14 cellular contexts compared by ENCODE assay signal in the genomic region with DNA sequence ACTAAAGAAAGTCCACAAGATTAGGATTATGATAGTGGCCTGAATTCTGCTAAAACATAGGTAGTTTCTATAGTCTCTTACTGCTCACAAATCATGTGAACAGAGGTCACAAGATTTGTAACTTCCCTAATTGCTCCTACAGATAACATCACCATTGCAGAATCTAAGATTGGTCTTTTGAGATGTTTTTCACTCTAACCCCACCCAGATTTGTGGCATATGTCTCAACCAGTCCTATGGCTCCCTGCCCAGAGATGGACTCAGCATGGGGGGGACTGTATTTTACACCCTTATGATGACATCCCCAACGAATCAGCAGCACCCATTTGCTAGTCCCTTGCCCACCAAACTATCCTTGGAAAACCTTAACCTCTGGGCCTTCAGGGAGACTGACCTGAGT.
DNase-seq lines count a peak whose midpoint lies in the region; ATAC-seq and TF ChIP-seq lines count a peak whose summit lies in the region.
"Had no signal": no experiment of that assay in that cellular context is flagged by ENCODE, and none has a peak within 500 bp of the region (broad histone marks: within the 10 kb centered on the region; RNA-seq: fewer than 3 reads in every experiment).

No MANE protein-coding gene starts in this region.

- no peak overlapping the region for H3K14ac ChIP-seq in IMR-90 (replicated peaks; ENCODE audit: low read depth, low read length)
- H3K14ac ChIP-seq in mesenchymal stem cell (ENCODE audit: low read length in 2 of 2) = no peak overlapping the region

- no peak overlapping the region for H3K27ac Mint-ChIP-seq in Calu3 (ENCODE audit: unreplicated experiment)

- no peak for TF ChIP-seq CTCF in Calu3 (IDR thresholded peaks at IDR 0.05; ENCODE audit: unreplicated experiment)
- no peak for TF ChIP-seq CTCF in IMR-90 (conservative IDR thresholded peaks at IDR 0.05; ENCODE audit: low read depth, low read length)
- no peak for TF ChIP-seq CTCF in adrenal gland (IDR thresholded peaks at IDR 0.05)

- H2BK20ac ChIP-seq in IMR-90 (ENCODE audit: low read depth, low read length) = no peak overlapping the region

- H4K91ac ChIP-seq in IMR-90 (ENCODE audit: insufficient read depth, low read depth, low read length) = no peak overlapping the region
- no peak overlapping the region for H4K91ac ChIP-seq in mesenchymal stem cell (ENCODE audit: low read length)

- POLR2A ChIA-PET in IMR-90 (lab: Charles Lee; ENCODE audit: unreplicated experiment) = no interaction called here

- intact Hi-C loops in Calu3 (cut with micrococcal nuclease; ENCODE audit: unreplicated experiment) (no loop called here), IMR-90 (cut with micrococcal nuclease) (no loop called here), adrenal gland (cut with DNase I) (no loop called here)

- H3K27me3 Mint-ChIP-seq in Calu3 (ENCODE audit: unreplicated experiment) = no peaks in the 10 kb centered on the region

- H2AFZ ChIP-seq in IMR-90 (replicated peaks; ENCODE audit: low read length, poor library complexity) (peak overlapping the region; percentile 35), mesenchymal stem cell (ENCODE audit: low read depth, low read length) (no peak overlapping the region)

- H2BK120ac ChIP-seq in IMR-90 (ENCODE audit: low read depth, low read length) (no peak overlapping the region; the same call in 1 of the 2 replicates), mesenchymal stem cell (ENCODE audit: low read depth, low read length) (no peak overlapping the region)

- H2BK15ac ChIP-seq in IMR-90 (ENCODE audit: low read depth, low read length) = no peak overlapping the region
- H2BK15ac ChIP-seq in mesenchymal stem cell (ENCODE audit: low read depth, poor library complexity, severe bottlenecking) = no peak overlapping the region

- peak; percentile 9 for DNase-seq in Calu3
- DNase-seq in IMR-90 = peak; percentile 87
- DNase-seq in adrenal gland = peak in 5 of 7 donors; percentile 16 to 40 (median 27)
- DNase-seq in mesenchymal stem cell = peak; percentile 36
- DNase-seq in activated T-cell treated with anti-CD3 and anti-CD28 coated beads for 4 hours = no peak
- no peak for DNase-seq in activated naive CD4-positive, alpha-beta T cell treated with anti-CD3 and anti-CD28 coated beads, Interleukin-2, amount 50 U/mL, for 16 hours
- DNase-seq: KG1; NCI-H2107; Peyer's patch; posterior cingulate gyrus; stimulated activated CD4-positive, alpha-beta T cell treated with anti-CD3 and anti-CD28 coated beads, Interleukin-4, amount 100 ng/mL, for 24 hours had no signal

- H3K9ac ChIP-seq in IMR-90 (ENCODE audit: low read depth, low read length) = no peak overlapping the region
- H3K9ac ChIP-seq in mesenchymal stem cell (ENCODE audit: low read length) = peak overlapping the region; percentile 68

- no peak overlapping the region for H4K8ac ChIP-seq in IMR-90 (ENCODE audit: low read depth in 2 of 2, low read length in 2 of 2)
- no peak overlapping the region for H4K8ac ChIP-seq in mesenchymal stem cell (ENCODE audit: low read length)

- H3K36me3 Mint-ChIP-seq in Calu3 (ENCODE audit: insufficient read depth, unreplicated experiment) = no peaks in the 10 kb centered on the region

- dilution Hi-C loops in IMR-90 (cut with HindIII; ENCODE audit: low sequenced_read_pairs, unreplicated experiment) = no loop called here

- H3K9me1 ChIP-seq in IMR-90 (ENCODE audit: insufficient read depth, low read length) = no peaks in the 10 kb centered on the region

- WGBS in IMR-90 (ENCODE audit: extremely low coverage in 2 of 2, insufficient read length in 1 of 2), 2 experiments = no CpG with 5 or more reads among the region's 1 CpG
- WGBS in adrenal gland, 4 donors = 0 to 40% (median 16%) methylated on average over 1 of the region's 1 CpG
- 0% methylated on average over 1 of the region's 1 CpG for WGBS in mesenchymal stem cell

- in situ Hi-C loops in IMR-90 (cut with MboI; ENCODE audit: low sequenced_read_pairs) = loop anchor here (10.0 kb wide), 1 partner anchor 342 kb away; no protein-coding TSS in a partner anchor

- TF ChIP-seq POLR2A in IMR-90 (IDR thresholded peaks at IDR 0.05; ENCODE audit: low read depth, low read length) = no peak
- TF ChIP-seq POLR2A in adrenal gland (IDR thresholded peaks at IDR 0.05) = no peak

- H3K9me3 ChIP-seq in IMR-90 (ENCODE audit: control insufficient read depth, insufficient read depth, low read length) (no peaks in the 10 kb centered on the region), adrenal gland (replicated peaks in 1 of 3) (no peaks in the 10 kb centered on the region), mesenchymal stem cell (ENCODE audit: control insufficient read depth, low read length) (no peaks in the 10 kb centered on the region)
- H3K9me3 ChIP-seq: Peyer's patch had no signal

- H3K27me3 ChIP-seq in IMR-90 (ENCODE audit: control insufficient read depth, insufficient read depth, low read length) (no peaks in the 10 kb centered on the region), adrenal gland (no peaks in the 10 kb centered on the region), mesenchymal stem cell (ENCODE audit: control insufficient read depth in 1 of 2, insufficient read depth in 1 of 2, low read length in 2 of 2) (no peaks in the 10 kb centered on the region)
- H3K27me3 ChIP-seq: Peyer's patch had no signal

- TF ChIP-seq RAD21 in IMR-90 (IDR thresholded peaks at IDR 0.05; ENCODE audit: low read length) = no peak

- H3K4me1 Mint-ChIP-seq in Calu3 (ENCODE audit: low read depth, unreplicated experiment) = peaks cover 22% of the 10 kb centered on the region

- no peaks in the 10 kb centered on the region for H4K20me1 ChIP-seq in IMR-90 (ENCODE audit: insufficient read depth, low read length)

- no peak overlapping the region for H3K27ac ChIP-seq in IMR-90 (ENCODE audit: insufficient read depth, low read length)
- H3K27ac ChIP-seq in adrenal gland = no peak overlapping the region
- no peak overlapping the region for H3K27ac ChIP-seq in mesenchymal stem cell (ENCODE audit: low read length, poor library complexity, severe bottlenecking)
- H3K27ac ChIP-seq: Peyer's patch, VCaP had no signal

- H2BK5ac ChIP-seq in IMR-90 (ENCODE audit: low read depth, low read length, poor library complexity, severe bottlenecking) = no peak overlapping the region
- no peak overlapping the region for H2BK5ac ChIP-seq in mesenchymal stem cell (ENCODE audit: low read depth, low read length, poor library complexity, severe bottlenecking)

- H3K9me3 Mint-ChIP-seq in Calu3 (ENCODE audit: low read depth, unreplicated experiment) = no peaks in the 10 kb centered on the region

- H3K4me3 Mint-ChIP-seq in Calu3 (ENCODE audit: low read depth, unreplicated experiment) = no peak overlapping the region

- H2AK9ac ChIP-seq in IMR-90 (replicated peaks; ENCODE audit: low read depth, low read length, poor library complexity) = no peak overlapping the region

- CTCF ChIA-PET in Calu3 (lab: Charles Lee) = no interaction called here
- CTCF ChIA-PET in IMR-90 (lab: Yijun Ruan, JAX) = no interaction called here

- H3K36me3 ChIP-seq in IMR-90 (ENCODE audit: control insufficient read depth, insufficient read depth, low read length) (no peaks in the 10 kb centered on the region), adrenal gland (replicated peaks in 1 of 2) (no peaks in the 10 kb centered on the region), mesenchymal stem cell (ENCODE audit: control insufficient read depth in 1 of 2, insufficient read depth in 2 of 2, low read depth in 1 of 2, low read length in 2 of 2) (no peaks in the 10 kb centered on the region)
- H3K36me3 ChIP-seq: Peyer's patch had no signal

- H4K5ac ChIP-seq in IMR-90 (ENCODE audit: low read depth, low read length) = no peak overlapping the region

- H3K79me1 ChIP-seq in IMR-90 (ENCODE audit: low read depth in 1 of 2, low read length in 2 of 2) (no peaks in the 10 kb centered on the region), mesenchymal stem cell (replicated peaks; ENCODE audit: low read length, poor library complexity, severe bottlenecking) (no peaks in the 10 kb centered on the region)

- BruUV-seq in Calu3 (replicated peaks; lab: Mats Ljungman, UMichigan) (no TSS peak), IMR-90 (replicated peaks; lab: Mats Ljungman, UMichigan) (no TSS peak)

- H3K4me3 ChIP-seq in IMR-90 (ENCODE audit: insufficient read depth, low read depth, low read length) (no peak overlapping the region), adrenal gland (no peak overlapping the region), mesenchymal stem cell (ENCODE audit: insufficient read depth in 1 of 2, low read depth in 1 of 2, low read length in 2 of 2) (peak overlapping the region in 1 of 2 experiments; percentile 20)
- H3K4me3 ChIP-seq: Peyer's patch had no signal

- no peak overlapping the region for H2BK12ac ChIP-seq in mesenchymal stem cell (ENCODE audit: low read length in 2 of 2)

- ATAC-seq in IMR-90 (ENCODE audit: low read depth) (peak; percentile 66), GM21786 (IDR thresholded peaks at IDR 0.05; ENCODE audit: unreplicated experiment) (no peak), GM21390 (IDR thresholded peaks at IDR 0.05; ENCODE audit: unreplicated experiment) (no peak)

- H3K56ac ChIP-seq in IMR-90 (ENCODE audit: extremely low read depth, insufficient read depth, low read length) = no peak overlapping the region

- H3K4me2 ChIP-seq in IMR-90 (ENCODE audit: low read depth, low read length) (no peak overlapping the region), mesenchymal stem cell (ENCODE audit: low read length, poor library complexity, severe bottlenecking) (no peak overlapping the region)

- no peak overlapping the region for H3K18ac ChIP-seq in IMR-90 (ENCODE audit: low read depth, low read length)
- no peak overlapping the region for H3K18ac ChIP-seq in mesenchymal stem cell (ENCODE audit: low read depth in 1 of 2, low read length in 2 of 2)

- H2AK5ac ChIP-seq in IMR-90 (ENCODE audit: low read depth, low read length) (no peak overlapping the region), mesenchymal stem cell (ENCODE audit: low read length, severe bottlenecking) (no peak overlapping the region)

- H3K23ac ChIP-seq in IMR-90 (ENCODE audit: low read depth, low read length) = no peak overlapping the region
- no peak overlapping the region for H3K23ac ChIP-seq in mesenchymal stem cell (ENCODE audit: low read length in 2 of 2)

- H3K4me1 ChIP-seq in IMR-90 (ENCODE audit: control insufficient read depth, insufficient read depth, low read length) = peaks cover 2% of the 10 kb centered on the region
- no peaks in the 10 kb centered on the region for H3K4me1 ChIP-seq in adrenal gland (replicated peaks in 1 of 2)
- H3K4me1 ChIP-seq in mesenchymal stem cell (ENCODE audit: control insufficient read depth, insufficient read depth, low read depth, low read length) = no peaks in the 10 kb centered on the region
- H3K4me1 ChIP-seq: Peyer's patch had no signal

- H3K4ac ChIP-seq in IMR-90 (ENCODE audit: low read depth, low read length) (0 out of 2 replicates have a peak overlapping the region, but pooled peaks have one; percentile 48), mesenchymal stem cell (ENCODE audit: low read depth in 1 of 2, low read length in 2 of 2) (no peak overlapping the region)

TF ChIP-seq in IMR-90, 13 proteins besides CTCF, POLR2A, EP300 and RAD21 (continues in another document):
- TF ChIP-seq CHD1 (IDR thresholded peaks at IDR 0.05; ENCODE audit: low read depth, low read length) (no peak), BHLHE40 (IDR thresholded peaks at IDR 0.05; ENCODE audit: low read depth, low read length) (no peak), FOS (IDR thresholded peaks at IDR 0.05; ENCODE audit: low read depth, low read length) (peak; percentile 30; the same call in 1 of the 2 replicates), NFE2L2 (IDR thresholded peaks at IDR 0.05; ENCODE audit: low read depth, low read length) (no peak)

Comparison
In these comparisons a context has a peak if more than half of its experiments do, and no peak if none do; other contexts are left out.
1. DNase-seq: peak in Calu3 (single experiment), IMR-90 (single experiment), adrenal gland (5 of 7) and mesenchymal stem cell (single experiment); none in activated T-cell treated with anti-CD3 and anti-CD28 coated beads for 4 hours (single experiment) and activated naive CD4-positive, alpha-beta T cell treated with anti-CD3 and anti-CD28 coated beads, Interleukin-2, amount 50 U/mL, for 16 hours (single experiment).